In genomic region chr7:116443646-116444045, GRCh38 we compare ENCODE assay signal across 1 cellular context.
TF ChIP-seq lines count a peak whose summit lies in the region.

No MANE protein-coding gene starts in this region.

TF ChIP-seq in SK-N-SH, 30 proteins besides CTCF, POLR2A, EP300 and RAD21 (continued from another document):
- TF ChIP-seq REST (IDR thresholded peaks at IDR 0.05; ENCODE audit: low read depth, low read length), result no peak
